9 cellular contexts compared by ENCODE assay signal in the genomic region with DNA sequence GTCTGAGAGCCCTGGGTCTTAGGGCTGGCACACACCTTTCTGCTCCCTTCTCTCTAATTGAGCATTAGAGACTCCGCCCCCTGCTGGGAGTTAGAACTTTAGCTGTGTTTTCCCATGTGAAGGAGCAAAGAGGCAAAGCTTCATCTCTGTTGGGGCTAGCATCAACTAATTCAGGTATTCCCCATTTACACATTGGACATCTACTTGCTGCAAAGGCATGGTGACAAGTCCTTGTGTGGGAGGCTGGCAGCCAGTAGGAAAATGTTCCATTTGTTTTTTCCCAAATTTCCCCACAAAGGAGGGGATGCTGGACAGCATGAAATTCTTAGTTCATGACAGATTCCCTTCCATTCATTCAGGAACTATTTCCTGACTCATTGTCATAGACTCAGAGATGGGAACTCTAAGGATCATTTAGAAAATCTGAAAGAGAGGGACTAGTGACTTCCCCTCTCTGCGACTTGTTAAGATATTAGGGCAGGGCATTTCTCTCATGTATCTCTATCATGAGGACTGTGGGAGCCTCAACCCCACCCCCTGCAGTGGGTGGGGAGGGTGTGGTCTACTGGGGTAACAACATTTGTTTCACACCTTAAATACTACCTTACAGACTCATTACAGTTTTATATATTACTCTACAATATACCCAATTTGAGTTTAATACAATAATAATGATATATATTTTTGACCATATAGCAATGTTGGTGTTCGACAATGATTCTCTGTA. TPM values are rescaled to one million over a fixed set of nuclear protein-coding genes. Genes with fewer than 3 reads are reported as not detected.
DNase-seq lines count a peak whose midpoint lies in the region; ATAC-seq and TF ChIP-seq lines count a peak whose summit lies in the region.
"Had no signal": no experiment of that assay in that cellular context is flagged by ENCODE, and none has a peak within 500 bp of the region (broad histone marks: within the 10 kb centered on the region; RNA-seq: fewer than 3 reads in every experiment).

No MANE protein-coding gene starts in this region.

- peak overlapping the region; percentile 99 for H3K4me3 Mint-ChIP-seq in T-helper 17 cell

- H3K27me3 Mint-ChIP-seq in T-helper 17 cell, result no peaks in the 10 kb centered on the region

- peaks cover 25 to 89% (median 77%) of the 10 kb centered on the region in 4 donors for H3K4me1 ChIP-seq in esophagus muscularis mucosa

- TF ChIP-seq CTCF in esophagus muscularis mucosa (IDR thresholded peaks at IDR 0.05), result no peak

- no peaks in the 10 kb centered on the region for H3K36me3 ChIP-seq in esophagus muscularis mucosa

- H3K4me3 ChIP-seq in esophagus muscularis mucosa, result peak overlapping the region; percentile 11 to 88 (median 74)

- WGBS in esophagus muscularis mucosa, result 80% methylated on average over 3 of the region's 3 CpGs

- peaks cover 71% of the 10 kb centered on the region for H3K4me1 Mint-ChIP-seq in T-helper 17 cell

- intact Hi-C loops in esophagus muscularis mucosa (cut with DNase I), result loop anchor here (5.0 to 10.0 kb wide), 2 partner anchors 90 to 148 kb away; no protein-coding TSS in a partner anchor

- H3K27ac ChIP-seq in esophagus muscularis mucosa (replicated peaks in 1 of 4), result peak overlapping the region; percentile 41 to 94 (median 76)

- H3K9me3 ChIP-seq in T-helper 17 cell (ENCODE audit: control insufficient read depth, low read length, poor library complexity, severe bottlenecking) (peaks cover 6% of the 10 kb centered on the region), esophagus muscularis mucosa (no peaks in the 10 kb centered on the region)
- H3K9me3 ChIP-seq: Caco-2 had no signal

- no peak for TF ChIP-seq EP300 in esophagus muscularis mucosa (IDR thresholded peaks at IDR 0.05)

- H3K27ac Mint-ChIP-seq in T-helper 17 cell, result peak overlapping the region; percentile 99

- TF ChIP-seq POLR2A in esophagus muscularis mucosa (IDR thresholded peaks at IDR 0.05; ENCODE audit: low read depth), result no peak

- peaks cover 24% of the 10 kb centered on the region for H3K36me3 Mint-ChIP-seq in T-helper 17 cell (ENCODE audit: low read depth)

- no peaks in the 10 kb centered on the region for H3K27me3 ChIP-seq in esophagus muscularis mucosa

- peak; percentile 4 to 46 for DNase-seq in NCI-H526 (lab: John Stamatoyannopoulos, UW)
- no peak for DNase-seq in NCI-H526 treated with DMSO at 0.1 percent for 48 hours (lab: John Stamatoyannopoulos, UW)
- no peak for DNase-seq in T-helper 17 cell
- no peak for DNase-seq in esophagus muscularis mucosa (ENCODE audit: extremely low spot score)
- peak; percentile 38 for DNase-seq in stimulated activated naive CD4-positive, alpha-beta T cell treated with Interleukin-2 at 50 U/mL for 16 hours (lab: John Stamatoyannopoulos, UW)
- no peak for DNase-seq in NCI-H524 treated with DMSO at 0.1 percent for 48 hours (lab: John Stamatoyannopoulos, UW)

- ATAC-seq in T-helper 17 cell (peak; percentile 9), HG03469 (IDR thresholded peaks at IDR 0.05; ENCODE audit: unreplicated experiment) (no peak), HG03521 (IDR thresholded peaks at IDR 0.05; ENCODE audit: unreplicated experiment) (no peak)

RNA-seq across cellular contexts. Expression of gene CD44, which starts 3.7 kb away (rescaled TPM):
- total RNA-seq in T-helper 17 cell (1,000 to 10,000 TPM; 1,118 to 1,497 TPM), esophagus muscularis mucosa (100 to 1,000 TPM; 212 to 292 (median 275) TPM)

Comparison
In these comparisons a context has a peak if more than half of its experiments do, and no peak if none do; other contexts are left out.
1. DNase-seq: peak in NCI-H526 (2 of 2) and stimulated activated naive CD4-positive, alpha-beta T cell treated with Interleukin-2 at 50 U/mL for 16 hours (single experiment); none in NCI-H526 treated with DMSO at 0.1 percent for 48 hours (single experiment), T-helper 17 cell (0 of 3), esophagus muscularis mucosa (single experiment) and NCI-H524 treated with DMSO at 0.1 percent for 48 hours (single experiment).